In genomic region chr12:10392394-10392930, GRCh38 we compare ENCODE assay signal across 8 cellular contexts. TPM values are rescaled to one million over a fixed set of nuclear protein-coding genes. Genes with fewer than 3 reads are reported as not detected.
DNase-seq lines count a peak whose midpoint lies in the region; ATAC-seq, FAIRE-seq and TF ChIP-seq lines count a peak whose summit lies in the region.

No MANE protein-coding gene starts in this region.

- intact Hi-C loops in Right ventricle myocardium inferior (cut with DNase I) (no loop called here), cardiac septum (cut with DNase I) (no loop called here), pancreas (cut with DNase I) (no loop called here)

- no peak overlapping the region for H3K27ac ChIP-seq in pancreas

- H3K9me3 ChIP-seq in pancreas: no peaks in the 10 kb centered on the region

- H3K4me3 ChIP-seq in pancreas: no peak overlapping the region

- no peak for DNase-seq in Right ventricle myocardium inferior (ENCODE audit: missing footprints)
- no peak for DNase-seq in cardiac septum (ENCODE audit: low spot score)
- peak; percentile 76 for DNase-seq in NCI-H774 (lab: John Stamatoyannopoulos, UW)
- DNase-seq in dedifferentiated amniotic fluid mesenchymal stem cell (ENCODE audit: extremely low spot score): peak; percentile 75
- DNase-seq in pancreas: no peak
- no peak for DNase-seq in T-helper 9 cell
- no peak for DNase-seq in omental fat pad (ENCODE audit: low spot score)

- no peak for FAIRE-seq in pancreas (lab: Jason Lieb, UNC)

- H3K36me3 ChIP-seq in pancreas: no peaks in the 10 kb centered on the region

- H3K27me3 ChIP-seq in pancreas: no peaks in the 10 kb centered on the region

- ATAC-seq in Right ventricle myocardium inferior (peak; percentile 95), HG03060 (IDR thresholded peaks at IDR 0.05; ENCODE audit: low read depth, unreplicated experiment) (peak; percentile 37), pancreas (peak in 3 of 4 donors; percentile 42 to 77 (median 57)), omental fat pad (ENCODE audit: low FRiP score) (no peak)

- 70 to 78% methylated on average over 7 of the region's 7 CpGs for WGBS in pancreas, 2 donors

- no peaks in the 10 kb centered on the region for H3K4me1 ChIP-seq in pancreas

- TF ChIP-seq CTCF in pancreas (IDR thresholded peaks at IDR 0.05) (no peak), omental fat pad (IDR thresholded peaks at IDR 0.05) (no peak)

RNA-seq across cellular contexts. Expression of gene KLRK1, which starts 2.6 kb away (rescaled TPM):
- total RNA-seq in Right ventricle myocardium inferior (1.2 TPM), cardiac septum (0.19 TPM), pancreas (1 to 10 TPM in 2 of 6 donors, under 1 TPM in 3, not detected in 1; 0.32 to 1.1 (median 0.69) TPM), omental fat pad (1 to 10 TPM; 2.7 to 6.5 (median 4.2) TPM)
- under 1 TPM; 0.57 to 0.92 TPM for polyA plus RNA-seq in pancreas

RNA-seq across cellular contexts. Expression of gene KLRC4, which starts 17.1 kb away (rescaled TPM):
- total RNA-seq in Right ventricle myocardium inferior (not detected), cardiac septum (not detected), pancreas (under 1 TPM in 1 of 6 donors, not detected in 5; 0.25 TPM), omental fat pad (under 1 TPM in 2 of 4 donors, not detected in 2; 0.63 to 0.96 TPM)
- polyA plus RNA-seq in pancreas: not detected

RNA-seq across cellular contexts. Expression of gene KLRC3, which starts 27.9 kb away (rescaled TPM):
- not detected for total RNA-seq in Right ventricle myocardium inferior
- total RNA-seq in cardiac septum: not detected
- not detected for total RNA-seq in pancreas
- not detected for polyA plus RNA-seq in pancreas
- total RNA-seq in omental fat pad: 1 to 10 TPM in 1 of 4 donors, not detected in 3; 1.3 TPM

RNA-seq across cellular contexts. Expression of gene KLRC2, which starts 43.3 kb away (rescaled TPM):
- total RNA-seq in Right ventricle myocardium inferior (not detected), cardiac septum (not detected), pancreas (under 1 TPM in 2 of 6 donors, not detected in 4; 0.26 to 0.34 TPM), omental fat pad (under 1 TPM in 3 of 4 donors, not detected in 1; 0.37 to 0.72 (median 0.69) TPM)
- under 1 TPM in 1 of 2 donors, not detected in 1; 0.56 TPM for polyA plus RNA-seq in pancreas

Comparison
In these comparisons a context has a peak if more than half of its experiments do, and no peak if none do; other contexts are left out.
1. DNase-seq: peak in NCI-H774 (single experiment) and dedifferentiated amniotic fluid mesenchymal stem cell (single experiment); none in Right ventricle myocardium inferior (single experiment), cardiac septum (single experiment), pancreas (0 of 6), T-helper 9 cell (single experiment) and omental fat pad (single experiment).